Comparison of ENCODE assay signal across 12 cellular contexts in genomic region chr2:20221169-20221938, GRCh38. TPM values are rescaled to one million over a fixed set of nuclear protein-coding genes. Genes with fewer than 3 reads are reported as not detected.
A peak's percentile ranks its signal among the peaks of the same experiment; 100 is the strongest.
DNase-seq lines count a peak whose midpoint lies in the region; ATAC-seq and TF ChIP-seq lines count a peak whose summit lies in the region.
"Had no signal": no experiment of that assay in that cellular context is flagged by ENCODE, and none has a peak within 500 bp of the region (broad histone marks: within the 10 kb centered on the region; RNA-seq: fewer than 3 reads in every experiment).

No MANE protein-coding gene starts in this region.

- H3K27ac Mint-ChIP-seq in activated T-helper 17 cell treated with anti-CD3 and anti-CD28 coated beads, Interleukin-2, amount 50 U/mL, for 72 hours: no peak overlapping the region
- H3K27ac Mint-ChIP-seq: activated CD4-positive, alpha-beta memory T cell treated with anti-CD3 and anti-CD28 coated beads for 36 hours had no signal

- H3K4me1 ChIP-seq in RWPE2 (ENCODE audit: insufficient read depth, poor library complexity, severe bottlenecking): peaks cover 66% of the 10 kb centered on the region
- H3K4me1 ChIP-seq in fibroblast of lung (ENCODE audit: control insufficient read depth, extremely low read depth, insufficient read depth, low read length): peaks cover 19% of the 10 kb centered on the region
- peaks cover 4 to 36% (median 29%) of the 10 kb centered on the region in 6 donors for H3K4me1 ChIP-seq in spleen

- H3K79me2 ChIP-seq in fibroblast of lung (ENCODE audit: control insufficient read depth, insufficient read depth, low read length): no peaks in the 10 kb centered on the region

- no peaks in the 10 kb centered on the region for H4K20me1 ChIP-seq in fibroblast of lung (ENCODE audit: control insufficient read depth, extremely low read depth, insufficient read depth, low read length)

- WGBS in spleen, 5 donors: 61 to 80% (median 68%) methylated on average over 4 of the region's 4 CpGs

- H3K9me3 ChIP-seq in RWPE2 (ENCODE audit: severe bottlenecking) (no peaks in the 10 kb centered on the region), fibroblast of lung (ENCODE audit: control insufficient read depth, insufficient read depth, low read depth, low read length) (no peaks in the 10 kb centered on the region), spleen (no peaks in the 10 kb centered on the region)
- H3K9me3 ChIP-seq: ovary had no signal

- TF ChIP-seq CTCF in RWPE2 (IDR thresholded peaks at IDR 0.05; ENCODE audit: poor library complexity, severe bottlenecking) (no peak), fibroblast of lung (conservative IDR thresholded peaks at IDR 0.05 in 1 of 2, IDR thresholded peaks at IDR 0.05 in 1 of 2; ENCODE audit: low read depth in 1 of 2, low read length in 2 of 2) (no peak), spleen (IDR thresholded peaks at IDR 0.05 in 8 of 11, conservative IDR thresholded peaks at IDR 0.05 in 3 of 11) (no peak)

- intact Hi-C loops in spleen (cut with DNase I; ENCODE audit: low total_unique reads) (no loop called here), left ventricle myocardium superior (cut with micrococcal nuclease) (no loop called here)

- H3K27me3 ChIP-seq in RWPE2 (ENCODE audit: insufficient read depth, poor library complexity, severe bottlenecking) (no peaks in the 10 kb centered on the region), fibroblast of lung (ENCODE audit: control insufficient read depth, insufficient read depth, low read length) (no peaks in the 10 kb centered on the region), spleen (replicated peaks in 1 of 7) (peaks cover 0 to 56% (median 37%) of the 10 kb centered on the region in 7 donors)
- H3K27me3 ChIP-seq: ovary had no signal

- no peak overlapping the region for H2AFZ ChIP-seq in fibroblast of lung (ENCODE audit: low read length)

- H3K9me3 Mint-ChIP-seq in activated T-helper 17 cell treated with anti-CD3 and anti-CD28 coated beads, Interleukin-2, amount 50 U/mL, for 72 hours: no peaks in the 10 kb centered on the region
- H3K9me3 Mint-ChIP-seq: activated CD4-positive, alpha-beta memory T cell treated with anti-CD3 and anti-CD28 coated beads for 36 hours had no signal

- peaks cover 23% of the 10 kb centered on the region for H3K27me3 Mint-ChIP-seq in activated T-helper 17 cell treated with anti-CD3 and anti-CD28 coated beads, Interleukin-2, amount 50 U/mL, for 72 hours

- peaks cover 64% of the 10 kb centered on the region for H3K36me3 ChIP-seq in RWPE2 (ENCODE audit: low read depth)
- no peaks in the 10 kb centered on the region for H3K36me3 ChIP-seq in fibroblast of lung (ENCODE audit: control insufficient read depth, insufficient read depth, low read length)
- no peaks in the 10 kb centered on the region for H3K36me3 ChIP-seq in spleen
- H3K36me3 ChIP-seq: ovary had no signal

- H3K4me2 ChIP-seq in fibroblast of lung (ENCODE audit: extremely low read depth, insufficient read depth, low read length): no peak overlapping the region

- no peak for ATAC-seq in RWPE2 (ENCODE audit: low read depth)
- no peak for ATAC-seq in activated T-helper 17 cell treated with anti-CD3 and anti-CD28 coated beads, Interleukin-2, amount 50 U/mL, for 72 hours (replicated peaks)
- ATAC-seq in left ventricle myocardium superior: no peak

- H3K4me3 Mint-ChIP-seq in activated T-helper 17 cell treated with anti-CD3 and anti-CD28 coated beads, Interleukin-2, amount 50 U/mL, for 72 hours: no peak overlapping the region
- H3K4me3 Mint-ChIP-seq: activated CD4-positive, alpha-beta memory T cell treated with anti-CD3 and anti-CD28 coated beads for 36 hours had no signal

- H3K27ac ChIP-seq in RWPE2 (ENCODE audit: poor library complexity, severe bottlenecking): peak overlapping the region; percentile 97
- H3K27ac ChIP-seq in fibroblast of lung (ENCODE audit: insufficient read depth, low read length): no peak overlapping the region
- no peak overlapping the region for H3K27ac ChIP-seq in spleen
- H3K27ac ChIP-seq: ovary had no signal

- no peak for TF ChIP-seq POLR2A in spleen (IDR thresholded peaks at IDR 0.05)

- DNase-seq in GM04503 (ENCODE audit: low read depth): peak; percentile 63
- no peak for DNase-seq in RWPE2 (ENCODE audit: low spot score)
- DNase-seq in fibroblast of lung (ENCODE audit: low read depth in 2 of 2): peak; percentile 36 to 80
- DNase-seq in renal cortical epithelial cell (ENCODE audit: low read depth): peak; percentile 22
- DNase-seq in spleen: no peak
- no peak for DNase-seq in left ventricle myocardium superior
- no peak for DNase-seq in cerebellar nuclear complex (lab: John Stamatoyannopoulos, UW)
- DNase-seq: activated CD4-positive, alpha-beta memory T cell treated with anti-CD3 and anti-CD28 coated beads for 36 hours; caudate nucleus; NCI-H1092 treated with DMSO at 0.1 percent for 48 hours; ovary had no signal

- H3K9ac ChIP-seq in fibroblast of lung (ENCODE audit: insufficient read depth, low read length): no peak overlapping the region

- H3K4me3 ChIP-seq in RWPE2 (ENCODE audit: severe bottlenecking) (peak overlapping the region; percentile 98), fibroblast of lung (replicated peaks in 1 of 4; ENCODE audit: control extremely low read depth in 1 of 4, insufficient read depth in 1 of 4, low read depth in 3 of 4, low read length in 4 of 4) (no peak overlapping the region), spleen (no peak overlapping the region)
- H3K4me3 ChIP-seq: ovary had no signal

- H3K4me1 Mint-ChIP-seq in activated T-helper 17 cell treated with anti-CD3 and anti-CD28 coated beads, Interleukin-2, amount 50 U/mL, for 72 hours: no peaks in the 10 kb centered on the region

- no peaks in the 10 kb centered on the region for H3K36me3 Mint-ChIP-seq in activated T-helper 17 cell treated with anti-CD3 and anti-CD28 coated beads, Interleukin-2, amount 50 U/mL, for 72 hours (ENCODE audit: low read depth)
- H3K36me3 Mint-ChIP-seq: activated CD4-positive, alpha-beta memory T cell treated with anti-CD3 and anti-CD28 coated beads for 36 hours had no signal

RNA-seq across cellular contexts. Expression of gene SDC1, which starts 3.6 kb away (rescaled TPM):
- total RNA-seq in fibroblast of lung (17.5 and 56.8 TPM in 2 replicates), renal cortical epithelial cell (132 and 222 TPM in 2 replicates), spleen (10 to 100 TPM in 6 of 7 donors, 1 to 10 TPM in 1; 6.0 to 43.8 (median 21.7) TPM), left ventricle myocardium superior (0.42 TPM)
- polyA plus RNA-seq in fibroblast of lung (14.6 and 45.5 TPM in 2 replicates), spleen (1 to 10 TPM in 1 of 3 donors, under 1 TPM in 2; 0.54 to 3.5 (median 0.85) TPM)
- 16.6 and 55.9 TPM in 2 replicates for polyA plus RNA-seq in fibroblast of lung (2012)
- polyA minus RNA-seq in fibroblast of lung (ENCODE audit: low replicate concordance): 16.0 and 27.4 TPM in 2 replicates
- under 1 TPM in 1 of 2 donors, not detected in 1; 0.30 TPM for total RNA-seq in activated T-helper 17 cell treated with anti-CD3 and anti-CD28 coated beads, Interleukin-2, amount 50 U/mL, for 72 hours

Comparison
In these comparisons a context has a peak if more than half of its experiments do, and no peak if none do; other contexts are left out.
1. DNase-seq: peak in GM04503 (single experiment), fibroblast of lung (2 of 2) and renal cortical epithelial cell (single experiment); none in RWPE2 (single experiment), spleen (single experiment), left ventricle myocardium superior (single experiment) and cerebellar nuclear complex (0 of 2).